In the genomic region with DNA sequence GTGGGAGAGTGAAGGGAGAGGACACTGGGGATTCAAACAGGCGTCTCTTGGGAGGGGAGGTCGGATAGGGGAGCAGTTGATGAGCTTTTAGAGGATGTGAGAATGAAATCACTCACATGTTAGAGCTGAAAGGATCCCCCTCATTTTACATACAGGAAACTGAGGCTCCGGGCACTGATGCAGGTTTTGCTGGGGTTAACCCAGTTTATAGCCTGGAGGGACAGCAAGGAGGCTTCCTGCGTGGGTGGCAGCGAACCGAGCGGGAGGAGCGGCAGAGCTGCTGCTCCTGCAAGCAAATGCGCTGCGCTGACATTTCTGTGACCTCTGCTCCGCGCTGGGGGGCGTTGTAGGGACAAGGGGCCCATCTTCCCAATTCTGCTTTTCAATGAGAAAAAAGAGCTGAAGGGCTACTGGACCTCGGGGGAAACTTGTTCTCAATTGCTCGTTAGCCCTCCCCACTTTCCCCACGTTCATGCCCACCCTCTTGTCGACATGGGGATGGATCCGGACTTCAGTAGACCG, we compare ENCODE assay signal across 9 cellular contexts. TPM values are rescaled to one million over a fixed set of nuclear protein-coding genes. Genes with fewer than 3 reads are reported as not detected.
DNase-seq lines count a peak whose midpoint lies in the region; ATAC-seq, FAIRE-seq and TF ChIP-seq lines count a peak whose summit lies in the region.
"Had no signal": no experiment of that assay in that cellular context is flagged by ENCODE, and none has a peak within 500 bp of the region (broad histone marks: within the 10 kb centered on the region; RNA-seq: fewer than 3 reads in every experiment).

No MANE protein-coding gene starts in this region.

- peak overlapping the region; percentile 39 for H3K4me3 Mint-ChIP-seq in osteocyte (ENCODE audit: unreplicated experiment)

- H3K4me1 ChIP-seq in left ventricle myocardium inferior = peaks cover 44% of the 10 kb centered on the region
- H3K4me1 ChIP-seq in prostate gland (replicated peaks) = no peaks in the 10 kb centered on the region

- H3K36me3 Mint-ChIP-seq in osteocyte (ENCODE audit: unreplicated experiment) = peaks cover 3% of the 10 kb centered on the region

- ATAC-seq in left cardiac atrium (no peak), HG02970 (IDR thresholded peaks at IDR 0.05; ENCODE audit: low FRiP score, unreplicated experiment) (peak; percentile 21)

- H3K9me3 Mint-ChIP-seq in osteocyte (ENCODE audit: unreplicated experiment) = no peaks in the 10 kb centered on the region

- H3K9me3 ChIP-seq in left ventricle myocardium inferior (replicated peaks) (no peaks in the 10 kb centered on the region), prostate gland (no peaks in the 10 kb centered on the region)

- no peak for FAIRE-seq in RCC 7860 (lab: Jason Lieb, UNC)
- FAIRE-seq: bronchial epithelial cell had no signal

- H3K4me3 ChIP-seq in left ventricle myocardium inferior (peak overlapping the region; percentile 69), prostate gland (no peak overlapping the region)

- H3K27ac Mint-ChIP-seq in osteocyte (ENCODE audit: unreplicated experiment) = no peak overlapping the region

- H3K36me3 ChIP-seq in left ventricle myocardium inferior (no peaks in the 10 kb centered on the region), prostate gland (no peaks in the 10 kb centered on the region)

- peaks cover 100% of the 10 kb centered on the region for H3K27me3 ChIP-seq in left ventricle myocardium inferior (ENCODE audit: low read depth)
- H3K27me3 ChIP-seq in prostate gland (replicated peaks; ENCODE audit: insufficient read depth) = peaks cover 53% of the 10 kb centered on the region

- under 1% methylated on average over 17 of the region's 19 CpGs for WGBS in prostate gland

- H3K27me3 Mint-ChIP-seq in osteocyte (ENCODE audit: unreplicated experiment) = peaks cover 92% of the 10 kb centered on the region

- peaks cover 28% of the 10 kb centered on the region for H3K4me1 Mint-ChIP-seq in osteocyte (ENCODE audit: unreplicated experiment)

- no peak overlapping the region for H3K27ac ChIP-seq in left ventricle myocardium inferior (replicated peaks)
- no peak overlapping the region for H3K27ac ChIP-seq in prostate gland

- no peak for TF ChIP-seq POLR2A in prostate gland (IDR thresholded peaks at IDR 0.05)

- TF ChIP-seq CTCF in left ventricle myocardium inferior (IDR thresholded peaks at IDR 0.05; ENCODE audit: borderline replicate concordance) (no peak), osteocyte (IDR thresholded peaks at IDR 0.05) (no peak), prostate gland (IDR thresholded peaks at IDR 0.05) (no peak)

- DNase-seq in left ventricle myocardium inferior (no peak), left cardiac atrium (no peak), osteocyte (ENCODE audit: extremely low spot score, unreplicated experiment) (no peak), prostate gland (ENCODE audit: low spot score) (no peak), SIG-M5 treated with dmso at 0.1 percent for 504 hours (lab: John Stamatoyannopoulos, UW; ENCODE audit: unreplicated experiment) (no peak), RCC 7860 (ENCODE audit: low spot score) (no peak)
- DNase-seq in activated T-cell treated with anti-CD3 and anti-CD28 coated beads, Interleukin-2, amount 50 U/mL, for 48 hours = peak; percentile 41 to 48

- intact Hi-C loops in left ventricle myocardium inferior (cut with micrococcal nuclease) = no loop called here
- intact Hi-C loops in left cardiac atrium (cut with DNase I) = no loop called here
- intact Hi-C loops in prostate gland (cut with DNase I) = no loop called here

RNA-seq across cellular contexts. Expression of gene NEUROG2, which starts 1.1 kb away (rescaled TPM):
- total RNA-seq in left ventricle myocardium inferior (not detected), left cardiac atrium (not detected), osteocyte (not detected in 2 replicates), prostate gland (not detected)
- total RNA-seq: bronchial epithelial cell had no signal

Comparison
In these comparisons a context has a peak if more than half of its experiments do, and no peak if none do; other contexts are left out.
1. DNase-seq: peak in activated T-cell treated with anti-CD3 and anti-CD28 coated beads, Interleukin-2, amount 50 U/mL, for 48 hours (2 of 2); none in left ventricle myocardium inferior (single experiment), left cardiac atrium (single experiment), osteocyte (single experiment), prostate gland (single experiment), SIG-M5 treated with dmso at 0.1 percent for 504 hours (single experiment) and RCC 7860 (single experiment).